In genomic region chr13:105202384-105202783, GRCh38 we compare ENCODE assay signal across 8 cellular contexts.
DNase-seq lines count a peak whose midpoint lies in the region; ATAC-seq and TF ChIP-seq lines count a peak whose summit lies in the region.

No MANE protein-coding gene starts in this region.

- H3K4me2 ChIP-seq in PC-3 (ENCODE audit: low read length): no peak overlapping the region

- no peaks in the 10 kb centered on the region for H3K79me2 ChIP-seq in PC-3 (ENCODE audit: low read length)

- H3K27me3 Mint-ChIP-seq in Caco-2 (ENCODE audit: insufficient read depth, unreplicated experiment): peaks cover 2% of the 10 kb centered on the region

- no peak overlapping the region for H2AFZ ChIP-seq in PC-3 (ENCODE audit: low read length)

- H3K9me3 ChIP-seq in Caco-2 (no peaks in the 10 kb centered on the region), PC-3 (ENCODE audit: low read length) (no peaks in the 10 kb centered on the region), testis (no peaks in the 10 kb centered on the region)

- no peaks in the 10 kb centered on the region for H3K27me3 ChIP-seq in Caco-2 (replicated peaks; ENCODE audit: control insufficient read depth, insufficient read depth, low read length)
- no peaks in the 10 kb centered on the region for H3K27me3 ChIP-seq in H7 (ENCODE audit: control insufficient read depth, insufficient read depth, low read length)
- no peaks in the 10 kb centered on the region for H3K27me3 ChIP-seq in PC-3 (ENCODE audit: low read length)
- H3K27me3 ChIP-seq in testis: no peaks in the 10 kb centered on the region

- H3K4me1 ChIP-seq in Caco-2: no peaks in the 10 kb centered on the region
- H3K4me1 ChIP-seq in PC-3 (ENCODE audit: insufficient read depth, low read length): no peaks in the 10 kb centered on the region
- no peaks in the 10 kb centered on the region for H3K4me1 ChIP-seq in testis

- H3K27ac Mint-ChIP-seq in Caco-2 (ENCODE audit: unreplicated experiment): peak overlapping the region; percentile 20

- no peaks in the 10 kb centered on the region for H4K20me1 ChIP-seq in PC-3 (ENCODE audit: low read length)

- H3K4me3 Mint-ChIP-seq in Caco-2 (ENCODE audit: unreplicated experiment): no peak overlapping the region

- H3K27ac ChIP-seq in PC-3 (ENCODE audit: low read length) (no peak overlapping the region), testis (no peak overlapping the region)

- DNase-seq in Caco-2: peak in 1 of 2 experiments; percentile 14
- peak; percentile 10 for DNase-seq in H7
- peak; percentile 43 for DNase-seq in PC-3
- peak in 1 of 2 donors; percentile 66 for DNase-seq in foreskin fibroblast
- no peak for DNase-seq in testis
- DNase-seq in activated CD8-positive, alpha-beta memory T cell treated with anti-CD3 and anti-CD28 coated beads for 24 hours: no peak
- no peak for DNase-seq in activated CD4-positive, alpha-beta T cell treated with anti-CD3 and anti-CD28 coated beads for 48 hours

- H3K9me2 ChIP-seq in PC-3 (replicated peaks; ENCODE audit: low read length): no peaks in the 10 kb centered on the region

- H3F3A ChIP-seq in PC-3 (ENCODE audit: low read length, unreplicated experiment): no peaks in the 10 kb centered on the region

- no peak for TF ChIP-seq POLR2A in testis (IDR thresholded peaks at IDR 0.05)

- CTCF ChIA-PET in Caco-2 (lab: Charles Lee): interaction anchor here (0.9 kb wide), 1 partner anchor 9 kb away, joined by 3 read pairs; no protein-coding TSS in a partner anchor
- CTCF ChIA-PET in PC-3 (lab: Charles Lee): interaction anchor here (0.6 to 1.0 kb wide), 2 partner anchors 233 to 429 kb away, joined by 4 to 5 read pairs; no protein-coding TSS in a partner anchor

- H3K9me3 Mint-ChIP-seq in Caco-2 (ENCODE audit: unreplicated experiment): no peaks in the 10 kb centered on the region

- no peak overlapping the region for H3K9ac ChIP-seq in PC-3 (ENCODE audit: low read length)

- no peaks in the 10 kb centered on the region for H3K36me3 ChIP-seq in Caco-2 (ENCODE audit: control insufficient read depth, insufficient read depth, low read length)
- no peaks in the 10 kb centered on the region for H3K36me3 ChIP-seq in H7 (replicated peaks; ENCODE audit: control insufficient read depth, insufficient read depth, low read length)
- no peaks in the 10 kb centered on the region for H3K36me3 ChIP-seq in PC-3 (ENCODE audit: low read depth, low read length)
- no peaks in the 10 kb centered on the region for H3K36me3 ChIP-seq in testis (ENCODE audit: low read depth, missing control alignments)

- no peaks in the 10 kb centered on the region for H3K36me3 Mint-ChIP-seq in Caco-2 (ENCODE audit: insufficient read depth, unreplicated experiment)

- BruUV-seq in Caco-2 (replicated peaks; lab: Mats Ljungman, UMichigan): no TSS peak
- no TSS peak for BruUV-seq in PC-3 (replicated peaks; lab: Mats Ljungman, UMichigan)

- H3K4me3 ChIP-seq in Caco-2 (ENCODE audit: low read depth, low read length) (no peak overlapping the region), H7 (ENCODE audit: insufficient read depth, low read depth, low read length) (no peak overlapping the region), PC-3 (ENCODE audit: low read length) (no peak overlapping the region), foreskin fibroblast (ENCODE audit: low read depth in 1 of 2, low read length in 2 of 2) (no peak overlapping the region), testis (no peak overlapping the region)

- intact Hi-C loops in Caco-2 (cut with micrococcal nuclease; ENCODE audit: unreplicated experiment): loop anchor here (1.0 to 10.0 kb wide), 2 partner anchors 631 to 1318 kb away; no protein-coding TSS in a partner anchor
- intact Hi-C loops in PC-3 (cut with micrococcal nuclease): loop anchor here (10.0 kb wide), 2 partner anchors 888 to 1318 kb away; no protein-coding TSS in a partner anchor
- intact Hi-C loops in testis (cut with DNase I; ENCODE audit: low total_unique reads): no loop called here

- POLR2A ChIA-PET in Caco-2 (lab: Charles Lee): no interaction called here
- POLR2A ChIA-PET in PC-3 (lab: Charles Lee; ENCODE audit: unreplicated experiment): interaction anchor here (0.7 kb wide), 1 partner anchor 627 kb away, joined by 3 read pairs; no protein-coding TSS in a partner anchor

- peaks cover 6% of the 10 kb centered on the region for H3K4me1 Mint-ChIP-seq in Caco-2 (ENCODE audit: low read depth, unreplicated experiment)

- TF ChIP-seq CTCF in Caco-2 (IDR thresholded peaks at IDR 0.05; ENCODE audit: insufficient read depth in 1 of 2, low read depth in 1 of 2, low read length in 1 of 2, severe bottlenecking in 1 of 2, unreplicated experiment in 1 of 2): peak; percentile 38 to 59
- TF ChIP-seq CTCF in PC-3 (conservative IDR thresholded peaks at IDR 0.05; ENCODE audit: low read depth, low read length): peak; percentile 61
- TF ChIP-seq CTCF in foreskin fibroblast (IDR thresholded peaks at IDR 0.05; ENCODE audit: low read depth, low read length): peak; percentile 39
- peak; percentile 28 to 60 (median 28) for TF ChIP-seq CTCF in testis (IDR thresholded peaks at IDR 0.05)

- ATAC-seq in PC-3 (peak; percentile 66), GM19467 (IDR thresholded peaks at IDR 0.05; ENCODE audit: unreplicated experiment) (no peak)

Comparison
In these comparisons a context has a peak if more than half of its experiments do, and no peak if none do; other contexts are left out.
1. DNase-seq: peak in H7 (single experiment) and PC-3 (single experiment); none in testis (single experiment), activated CD8-positive, alpha-beta memory T cell treated with anti-CD3 and anti-CD28 coated beads for 24 hours (single experiment) and activated CD4-positive, alpha-beta T cell treated with anti-CD3 and anti-CD28 coated beads for 48 hours (single experiment).
2. Peak in every context shown above with its lines, with median percentiles within 50 percentile points of each other: CTCF ChIP-seq.